In the genomic region with DNA sequence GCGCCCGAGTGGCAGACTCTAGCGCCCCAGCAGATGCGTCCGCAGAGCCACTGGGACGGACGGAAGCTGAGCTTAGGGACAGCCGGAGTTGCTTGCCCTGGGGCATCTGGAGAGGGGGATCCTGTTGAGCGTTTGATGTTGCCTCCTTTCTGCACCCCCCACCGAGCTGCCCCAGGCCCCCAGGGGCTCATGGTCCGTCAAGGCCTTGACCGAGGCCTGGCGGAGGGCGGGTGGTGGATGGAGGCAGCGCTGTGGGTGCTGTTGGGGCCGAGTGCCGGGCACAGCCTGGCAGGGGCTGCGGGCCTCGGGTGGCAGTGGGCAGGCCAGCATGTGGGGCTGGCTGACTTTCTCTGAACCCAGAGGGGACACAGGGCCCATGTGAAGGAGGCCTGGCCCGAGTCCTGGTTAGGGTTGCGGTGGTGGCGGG, we compare ENCODE assay signal across 11 cellular contexts. TPM values are rescaled to one million over a fixed set of nuclear protein-coding genes. Genes with fewer than 3 reads are reported as not detected.
DNase-seq lines count a peak whose midpoint lies in the region; ATAC-seq and TF ChIP-seq lines count a peak whose summit lies in the region.
"Had no signal": no experiment of that assay in that cellular context is flagged by ENCODE, and none has a peak within 500 bp of the region (broad histone marks: within the 10 kb centered on the region; RNA-seq: fewer than 3 reads in every experiment).

No MANE protein-coding gene starts in this region.

- no peaks in the 10 kb centered on the region for H3K27me3 Mint-ChIP-seq in stimulated activated naive CD8-positive, alpha-beta T cell treated with anti-CD3 and anti-CD28 coated beads, Interleukin-15, Interleukin-2, amounts not matched to agents 100 ng/mL and 50 ng/mL, for 24 hours
- H3K27me3 Mint-ChIP-seq in activated CD4-positive, alpha-beta memory T cell treated with anti-CD3 and anti-CD28 coated beads, Interleukin-2, amount 10 ng/mL, durations not matched to agents 7 days and 5 days = no peaks in the 10 kb centered on the region

- no peak for TF ChIP-seq EP300 in upper lobe of left lung (IDR thresholded peaks at IDR 0.05)

- H3K4me1 ChIP-seq in lower lobe of right lung = peaks cover 43% of the 10 kb centered on the region
- peaks cover 32 to 60% (median 38%) of the 10 kb centered on the region in 4 donors for H3K4me1 ChIP-seq in upper lobe of left lung
- peaks cover 15% of the 10 kb centered on the region for H3K4me1 ChIP-seq in psoas muscle

- TF ChIP-seq CTCF in lower lobe of right lung (IDR thresholded peaks at IDR 0.05) (no peak), upper lobe of left lung (IDR thresholded peaks at IDR 0.05) (no peak), psoas muscle (IDR thresholded peaks at IDR 0.05) (no peak)

- TF ChIP-seq POLR2A in upper lobe of left lung (IDR thresholded peaks at IDR 0.05) = no peak

- peak overlapping the region; percentile 89 for H3K4me3 Mint-ChIP-seq in stimulated activated naive CD8-positive, alpha-beta T cell treated with anti-CD3 and anti-CD28 coated beads, Interleukin-15, Interleukin-2, amounts not matched to agents 100 ng/mL and 50 ng/mL, for 24 hours
- H3K4me3 Mint-ChIP-seq in activated CD4-positive, alpha-beta memory T cell treated with anti-CD3 and anti-CD28 coated beads, Interleukin-2, amount 10 ng/mL, durations not matched to agents 7 days and 5 days = peak overlapping the region; percentile 95

- DNase-seq in stimulated activated naive CD8-positive, alpha-beta T cell treated with anti-CD3 and anti-CD28 coated beads, Interleukin-15, Interleukin-2, amounts not matched to agents 100 U/mL and 50 U/mL, for 24 hours = no peak
- no peak for DNase-seq in activated CD4-positive, alpha-beta memory T cell treated with anti-CD3 and anti-CD28 coated beads, Interleukin-2, amount 10 ng/mL, durations not matched to agents 7 days and 5 days
- DNase-seq in lower lobe of right lung (no peak), upper lobe of left lung (peak in 1 of 2 donors; percentile 84), psoas muscle (no peak), SHP77 (lab: John Stamatoyannopoulos, UW) (no peak), caudate nucleus (lab: John Stamatoyannopoulos, UW) (no peak)
- DNase-seq: NCI-H2107, SHP77 treated with DMSO at 0.1 percent for 48 hours had no signal

- WGBS in upper lobe of left lung, 2 donors = 84 to 87% methylated on average over 7 to 22 of the region's 22 CpGs
- 83 to 89% (median 85%) methylated on average over 19 to 22 of the region's 22 CpGs for WGBS in psoas muscle, 3 donors

- H3K27ac ChIP-seq in lower lobe of right lung (peak overlapping the region; percentile 49), upper lobe of left lung (peak overlapping the region; percentile 12 to 97 (median 93)), psoas muscle (no peak overlapping the region), caudate nucleus (ENCODE audit: low read depth, low read length) (no peak overlapping the region)

- H3K36me3 ChIP-seq in lower lobe of right lung (no peaks in the 10 kb centered on the region), upper lobe of left lung (peaks cover 0 to 4% (median 0%) of the 10 kb centered on the region in 4 donors), psoas muscle (ENCODE audit: insufficient read depth in 1 of 2, low read depth in 1 of 2) (no peaks in the 10 kb centered on the region)
- H3K36me3 ChIP-seq: thoracic aorta had no signal

- peak overlapping the region; percentile 2 for H3K4me3 ChIP-seq in lower lobe of right lung
- peak overlapping the region in 1 of 4 donors; percentile 78 for H3K4me3 ChIP-seq in upper lobe of left lung
- H3K4me3 ChIP-seq in psoas muscle = no peak overlapping the region

- peak overlapping the region; percentile 86 for H3K27ac Mint-ChIP-seq in stimulated activated naive CD8-positive, alpha-beta T cell treated with anti-CD3 and anti-CD28 coated beads, Interleukin-15, Interleukin-2, amounts not matched to agents 100 ng/mL and 50 ng/mL, for 24 hours
- peak overlapping the region; percentile 92 for H3K27ac Mint-ChIP-seq in activated CD4-positive, alpha-beta memory T cell treated with anti-CD3 and anti-CD28 coated beads, Interleukin-2, amount 10 ng/mL, durations not matched to agents 7 days and 5 days

- H3K4me1 Mint-ChIP-seq in stimulated activated naive CD8-positive, alpha-beta T cell treated with anti-CD3 and anti-CD28 coated beads, Interleukin-15, Interleukin-2, amounts not matched to agents 100 ng/mL and 50 ng/mL, for 24 hours (ENCODE audit: low read depth) = peaks cover 38% of the 10 kb centered on the region
- peaks cover 40% of the 10 kb centered on the region for H3K4me1 Mint-ChIP-seq in activated CD4-positive, alpha-beta memory T cell treated with anti-CD3 and anti-CD28 coated beads, Interleukin-2, amount 10 ng/mL, durations not matched to agents 7 days and 5 days

- H3K36me3 Mint-ChIP-seq in stimulated activated naive CD8-positive, alpha-beta T cell treated with anti-CD3 and anti-CD28 coated beads, Interleukin-15, Interleukin-2, amounts not matched to agents 100 ng/mL and 50 ng/mL, for 24 hours (ENCODE audit: low read depth) = peaks cover 4% of the 10 kb centered on the region
- peaks cover 25% of the 10 kb centered on the region for H3K36me3 Mint-ChIP-seq in activated CD4-positive, alpha-beta memory T cell treated with anti-CD3 and anti-CD28 coated beads, Interleukin-2, amount 10 ng/mL, durations not matched to agents 7 days and 5 days (ENCODE audit: low read depth)

- H3K9me3 ChIP-seq in lower lobe of right lung (no peaks in the 10 kb centered on the region), upper lobe of left lung (no peaks in the 10 kb centered on the region), psoas muscle (no peaks in the 10 kb centered on the region)
- H3K9me3 ChIP-seq: thoracic aorta had no signal

- intact Hi-C loops in lower lobe of right lung (cut with DNase I) (no loop called here), psoas muscle (cut with DNase I) (no loop called here)

- ATAC-seq in stimulated activated naive CD8-positive, alpha-beta T cell treated with anti-CD3 and anti-CD28 coated beads, Interleukin-15, Interleukin-2, amounts not matched to agents 100 U/mL and 50 U/mL, for 24 hours = no peak
- ATAC-seq in lower lobe of right lung = no peak
- ATAC-seq in upper lobe of left lung (ENCODE audit: low FRiP score in 2 of 2) = no peak
- no peak for ATAC-seq in psoas muscle

- POLR2A ChIA-PET in activated CD4-positive, alpha-beta memory T cell treated with anti-CD3 and anti-CD28 coated beads, Interleukin-2, amount 10 ng/mL, durations not matched to agents 7 days and 5 days (lab: Charles Lee) = interaction anchor here (1.0 kb wide), 1 partner anchor 108 kb away, joined by 3 read pairs; no protein-coding TSS in a partner anchor

- H3K27me3 ChIP-seq in lower lobe of right lung (ENCODE audit: low read depth) = no peaks in the 10 kb centered on the region
- H3K27me3 ChIP-seq in upper lobe of left lung = no peaks in the 10 kb centered on the region
- no peaks in the 10 kb centered on the region for H3K27me3 ChIP-seq in psoas muscle (ENCODE audit: insufficient read depth in 3 of 3, low read length in 2 of 3)

- no peaks in the 10 kb centered on the region for H3K9me3 Mint-ChIP-seq in stimulated activated naive CD8-positive, alpha-beta T cell treated with anti-CD3 and anti-CD28 coated beads, Interleukin-15, Interleukin-2, amounts not matched to agents 100 ng/mL and 50 ng/mL, for 24 hours
- H3K9me3 Mint-ChIP-seq in activated CD4-positive, alpha-beta memory T cell treated with anti-CD3 and anti-CD28 coated beads, Interleukin-2, amount 10 ng/mL, durations not matched to agents 7 days and 5 days = no peaks in the 10 kb centered on the region

- CTCF ChIA-PET in activated CD4-positive, alpha-beta memory T cell treated with anti-CD3 and anti-CD28 coated beads, Interleukin-2, amount 10 ng/mL, durations not matched to agents 7 days and 5 days (lab: Charles Lee) = interaction anchor here (1.1 to 1.7 kb wide), 2 partner anchors 126 to 152 kb away, joined by 3 to 5 read pairs; no protein-coding TSS in a partner anchor

RNA-seq across cellular contexts. Expression of a gene that starts 2.7 kb away (rescaled TPM):
- 100 to 1,000 TPM; 130 to 132 TPM for total RNA-seq in activated CD4-positive, alpha-beta memory T cell treated with anti-CD3 and anti-CD28 coated beads, Interleukin-2, amount 10 ng/mL, durations not matched to agents 7 days and 5 days
- 55.4 TPM for total RNA-seq in lower lobe of right lung
- total RNA-seq in upper lobe of left lung = 100 to 1,000 TPM in 1 of 6 donors, 10 to 100 TPM in 5; 49.9 to 176 (median 75.4) TPM
- 10 to 100 TPM; 22.3 to 34.1 (median 33.0) TPM for total RNA-seq in psoas muscle
- 10 to 100 TPM; 25.3 to 49.8 (median 34.2) TPM for polyA plus RNA-seq in psoas muscle

RNA-seq across cellular contexts. Expression of a gene that starts 38.5 kb away (rescaled TPM):
- total RNA-seq in activated CD4-positive, alpha-beta memory T cell treated with anti-CD3 and anti-CD28 coated beads, Interleukin-2, amount 10 ng/mL, durations not matched to agents 7 days and 5 days = 10 to 100 TPM; 13.3 to 15.5 TPM
- total RNA-seq in lower lobe of right lung = 6.2 TPM
- 10 to 100 TPM in 4 of 6 donors, 1 to 10 TPM in 2; 6.1 to 25.1 (median 12.0) TPM for total RNA-seq in upper lobe of left lung
- 1 to 10 TPM; 1.4 to 2.2 (median 1.7) TPM for total RNA-seq in psoas muscle
- 1 to 10 TPM; 2.4 to 7.2 (median 3.6) TPM for polyA plus RNA-seq in psoas muscle

RNA-seq across cellular contexts. Expression of a gene that starts 38.5 kb away (rescaled TPM):
- total RNA-seq in activated CD4-positive, alpha-beta memory T cell treated with anti-CD3 and anti-CD28 coated beads, Interleukin-2, amount 10 ng/mL, durations not matched to agents 7 days and 5 days = 10 to 100 TPM; 36.5 to 39.7 TPM
- 65.0 TPM for total RNA-seq in lower lobe of right lung
- total RNA-seq in upper lobe of left lung = 100 to 1,000 TPM in 1 of 6 donors, 10 to 100 TPM in 5; 52.0 to 117 (median 75.3) TPM
- total RNA-seq in psoas muscle = 10 to 100 TPM; 13.4 to 16.3 (median 15.1) TPM
- 10 to 100 TPM in 2 of 3 donors, 1 to 10 TPM in 1; 9.5 to 17.5 (median 15.5) TPM for polyA plus RNA-seq in psoas muscle

RNA-seq across cellular contexts. Expression of a gene that starts 58.4 kb away (rescaled TPM):
- total RNA-seq in activated CD4-positive, alpha-beta memory T cell treated with anti-CD3 and anti-CD28 coated beads, Interleukin-2, amount 10 ng/mL, durations not matched to agents 7 days and 5 days = 100 to 1,000 TPM; 255 to 259 TPM
- total RNA-seq in lower lobe of right lung (76.4 TPM), upper lobe of left lung (100 to 1,000 TPM in 4 of 6 donors, 10 to 100 TPM in 2; 63.4 to 143 (median 108) TPM), psoas muscle (10 to 100 TPM; 38.5 to 54.2 (median 42.3) TPM)
- 10 to 100 TPM; 35.5 to 58.9 (median 47.6) TPM for polyA plus RNA-seq in psoas muscle

Comparison
In these comparisons a context has a peak if more than half of its experiments do, and no peak if none do; other contexts are left out.
1. H3K27ac ChIP-seq: peak in lower lobe of right lung (single experiment) and upper lobe of left lung (4 of 4); none in psoas muscle (single experiment) and caudate nucleus (single experiment).